1 cellular context compared by ENCODE assay signal in the genomic region with DNA sequence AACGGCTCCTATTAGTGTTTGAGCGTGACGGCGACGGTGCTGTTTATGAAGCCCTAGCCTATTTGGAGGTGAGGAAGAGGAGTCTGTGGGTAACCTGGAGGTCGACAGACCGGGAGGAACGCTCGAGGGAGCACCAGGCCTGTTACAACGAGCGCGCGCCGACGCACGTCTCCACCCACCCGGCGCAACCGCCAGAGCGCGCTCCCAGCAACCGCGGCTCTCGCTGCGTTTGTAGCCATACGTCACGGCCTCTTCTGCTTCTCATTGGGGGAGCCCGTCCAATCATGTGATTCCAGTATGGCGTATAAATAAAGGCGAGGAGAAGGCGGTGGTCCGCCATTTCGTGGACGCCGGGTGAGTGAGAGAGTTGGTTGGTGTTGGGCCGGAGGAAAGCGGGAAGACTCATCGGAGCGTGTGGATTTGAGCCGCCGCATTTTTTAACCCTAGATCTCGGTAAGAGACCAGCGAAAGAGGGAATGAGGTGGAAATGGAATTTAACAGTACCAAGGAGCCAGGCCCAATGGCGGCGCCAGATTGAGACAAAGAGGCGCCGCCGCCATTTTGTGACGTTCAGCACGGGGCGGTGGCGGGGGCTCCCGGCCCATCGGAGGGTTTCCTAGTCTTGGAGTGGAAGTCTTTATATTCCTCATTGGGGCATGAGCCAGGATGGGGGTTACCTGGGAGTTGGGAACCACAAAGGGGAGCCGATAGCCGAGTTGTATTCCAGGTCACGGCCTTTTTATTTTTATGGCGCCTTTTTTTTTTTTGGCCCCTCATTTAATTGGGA.
A peak's percentile ranks its signal among the peaks of the same experiment; 100 is the strongest.
TF ChIP-seq lines count a peak whose summit lies in the region.

A gene (plus strand): TSS at position 334 of the 787 bp plus-strand sequence. CDS start 2,401 bp downstream, outside the sequence.

TF ChIP-seq in GM23338, 12 proteins besides CTCF, POLR2A, EP300 and RAD21:
- TF ChIP-seq EZH2 (IDR thresholded peaks at IDR 0.05; ENCODE audit: low read depth, unreplicated experiment) (no peak), CREB1 (CRISPR knock-in tag; IDR thresholded peaks at IDR 0.05; ENCODE audit: low read depth) (peak; percentile 92), POLR2AphosphoS5 (IDR thresholded peaks at IDR 0.05; ENCODE audit: low read depth) (peak; percentile 100)
- TF ChIP-seq, protein P1, sequence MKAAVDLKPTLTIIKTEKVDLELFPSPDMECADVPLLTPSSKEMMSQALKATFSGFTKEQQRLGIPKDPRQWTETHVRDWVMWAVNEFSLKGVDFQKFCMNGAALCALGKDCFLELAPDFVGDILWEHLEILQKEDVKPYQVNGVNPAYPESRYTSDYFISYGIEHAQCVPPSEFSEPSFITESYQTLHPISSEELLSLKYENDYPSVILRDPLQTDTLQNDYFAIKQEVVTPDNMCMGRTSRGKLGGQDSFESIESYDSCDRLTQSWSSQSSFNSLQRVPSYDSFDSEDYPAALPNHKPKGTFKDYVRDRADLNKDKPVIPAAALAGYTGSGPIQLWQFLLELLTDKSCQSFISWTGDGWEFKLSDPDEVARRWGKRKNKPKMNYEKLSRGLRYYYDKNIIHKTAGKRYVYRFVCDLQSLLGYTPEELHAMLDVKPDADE (IDR thresholded peaks at IDR 0.05): peak; percentile 51
